ENCODE assay signal across 15 cellular contexts in the genomic region with DNA sequence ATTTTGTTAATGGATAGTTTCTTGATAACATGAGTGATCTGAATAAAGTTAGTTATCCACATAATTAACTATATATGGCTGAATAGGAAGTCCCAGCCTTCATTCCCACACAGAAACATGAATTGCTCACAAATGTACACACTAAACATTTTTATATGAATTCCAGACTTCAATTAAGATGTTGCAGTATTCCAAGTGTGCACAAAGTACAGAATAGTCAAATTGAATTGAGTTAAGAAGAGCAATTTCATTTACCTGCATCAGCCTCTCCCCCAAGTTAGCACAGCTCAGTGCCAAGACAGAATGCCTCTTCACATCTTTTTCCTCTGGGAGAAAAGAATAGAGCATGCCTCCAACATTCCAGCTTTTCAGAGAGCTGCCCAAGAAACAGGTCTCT.
DNase-seq lines count a peak whose midpoint lies in the region; ATAC-seq and TF ChIP-seq lines count a peak whose summit lies in the region.
"Had no signal": no experiment of that assay in that cellular context is flagged by ENCODE, and none has a peak within 500 bp of the region (broad histone marks: within the 10 kb centered on the region; RNA-seq: fewer than 3 reads in every experiment).

No MANE protein-coding gene starts in this region.

- peaks cover 1 to 12% of the 10 kb centered on the region in 2 donors for H3K27me3 Mint-ChIP-seq in CD8-positive, alpha-beta memory T cell
- H3K27me3 Mint-ChIP-seq: B cell had no signal

- no peaks in the 10 kb centered on the region for H3K4me1 ChIP-seq in CD8-positive, alpha-beta memory T cell (ENCODE audit: insufficient read depth, low read length)
- H3K4me1 ChIP-seq in body of pancreas (peaks cover 28% of the 10 kb centered on the region), transverse colon (peaks cover 0 to 30% (median 19%) of the 10 kb centered on the region in 4 donors)
- H3K4me1 ChIP-seq: Caco-2 had no signal

- CTCF ChIA-PET in CD8-positive, alpha-beta memory T cell (lab: Charles Lee), result interaction anchor here (1.1 kb wide), 1 partner anchor 15 kb away, joined by 3 read pairs; no protein-coding TSS in a partner anchor

- H3K4me3 Mint-ChIP-seq in CD8-positive, alpha-beta memory T cell, result no peak overlapping the region
- H3K4me3 Mint-ChIP-seq: B cell; CD14-positive monocyte; CD8-positive, alpha-beta T cell; GM23338; H9 had no signal

- peak overlapping the region; percentile 76 for H3K27ac ChIP-seq in CD8-positive, alpha-beta memory T cell (ENCODE audit: low read depth, low read length)
- H3K27ac ChIP-seq in KOPT-K1 (ENCODE audit: low read depth, low read length, poor library complexity, severe bottlenecking) (peak overlapping the region; percentile 69), body of pancreas (peak overlapping the region in 3 of 4 donors; percentile 23 to 61 (median 51)), transverse colon (peak overlapping the region; percentile 16 to 60 (median 51))

- H3K27ac Mint-ChIP-seq in CD8-positive, alpha-beta memory T cell, result no peak overlapping the region
- H3K27ac Mint-ChIP-seq: B cell; CD14-positive monocyte; CD8-positive, alpha-beta T cell; GM23338; H9 had no signal

- no peaks in the 10 kb centered on the region for H3K36me3 Mint-ChIP-seq in CD8-positive, alpha-beta memory T cell
- H3K36me3 Mint-ChIP-seq: CD8-positive, alpha-beta T cell had no signal

- H3K36me3 ChIP-seq in CD8-positive, alpha-beta memory T cell (ENCODE audit: insufficient read depth, low read length), result no peaks in the 10 kb centered on the region
- H3K36me3 ChIP-seq in KOPT-K1 (ENCODE audit: insufficient read depth, low read length) (no peaks in the 10 kb centered on the region), body of pancreas (replicated peaks in 1 of 2; ENCODE audit: insufficient read depth in 1 of 2, low read depth in 2 of 2) (no peaks in the 10 kb centered on the region), transverse colon (no peaks in the 10 kb centered on the region)

- no peak for TF ChIP-seq EP300 in transverse colon (IDR thresholded peaks at IDR 0.05; ENCODE audit: low read depth)

- in situ Hi-C loops in transverse colon (cut with MboI; ENCODE audit: low pct_ligation_motif_present in 1 of 4, low pct_unique_long_range_greater_than_20kb in 1 of 4, low sequenced_read_pairs in 3 of 4), result loop anchor here in 1 of 4 donors (25.0 kb wide), 1 partner anchor 316 kb away; no protein-coding TSS in a partner anchor

- no peaks in the 10 kb centered on the region for H3K9me3 ChIP-seq in CD8-positive, alpha-beta memory T cell (ENCODE audit: low read length)
- peaks cover 5% of the 10 kb centered on the region for H3K9me3 ChIP-seq in KOPT-K1 (ENCODE audit: insufficient read depth, low read length, poor library complexity, severe bottlenecking)
- H3K9me3 ChIP-seq in body of pancreas, result no peaks in the 10 kb centered on the region
- H3K9me3 ChIP-seq in transverse colon, result no peaks in the 10 kb centered on the region
- H3K9me3 ChIP-seq: Caco-2 had no signal

- ATAC-seq in body of pancreas, result no peak
- ATAC-seq in HG03442 (IDR thresholded peaks at IDR 0.05; ENCODE audit: unreplicated experiment), result no peak
- no peak for ATAC-seq in GM21447 (IDR thresholded peaks at IDR 0.05; ENCODE audit: unreplicated experiment)
- ATAC-seq: CD8-positive, alpha-beta T cell; GM23338; HepG2 had no signal

- no peak for TF ChIP-seq POLR2A in body of pancreas (IDR thresholded peaks at IDR 0.05)
- TF ChIP-seq POLR2A in transverse colon (IDR thresholded peaks at IDR 0.05), result no peak

- no peak overlapping the region for H3K4me3 ChIP-seq in CD8-positive, alpha-beta memory T cell (ENCODE audit: low read length)
- H3K4me3 ChIP-seq in body of pancreas, result no peak overlapping the region
- no peak overlapping the region for H3K4me3 ChIP-seq in transverse colon
- H3K4me3 ChIP-seq: GM23338 had no signal

- POLR2A ChIA-PET in CD8-positive, alpha-beta memory T cell (lab: Charles Lee), result no interaction called here

- TF ChIP-seq CTCF in body of pancreas (IDR thresholded peaks at IDR 0.05) (no peak), transverse colon (IDR thresholded peaks at IDR 0.05) (no peak)

- intact Hi-C loops in body of pancreas (cut with DNase I) (no loop called here), transverse colon (cut with DNase I; ENCODE audit: low total_unique reads) (no loop called here)

- no peak for DNase-seq in CD8-positive, alpha-beta memory T cell
- no peak for DNase-seq in body of pancreas
- DNase-seq in transverse colon, result no peak
- DNase-seq in foreskin melanocyte, result no peak
- DNase-seq: Caco-2; CD8-positive, alpha-beta T cell; DMS53; H9 had no signal

- no peaks in the 10 kb centered on the region for H3K27me3 ChIP-seq in CD8-positive, alpha-beta memory T cell (ENCODE audit: insufficient read depth, low read length, poor library complexity, severe bottlenecking)
- H3K27me3 ChIP-seq in body of pancreas, result no peaks in the 10 kb centered on the region
- H3K27me3 ChIP-seq in transverse colon, result no peaks in the 10 kb centered on the region

- H3K4me1 Mint-ChIP-seq in CD8-positive, alpha-beta memory T cell, result no peaks in the 10 kb centered on the region
- H3K4me1 Mint-ChIP-seq: GM23338 had no signal

- H3K9me3 Mint-ChIP-seq in CD8-positive, alpha-beta memory T cell, result no peaks in the 10 kb centered on the region
- H3K9me3 Mint-ChIP-seq: CD8-positive, alpha-beta T cell; GM23338 had no signal
